In genomic region chr16:14202697-14203096, GRCh38 we compare ENCODE assay signal across 9 cellular contexts.
DNase-seq lines count a peak whose midpoint lies in the region; ATAC-seq, FAIRE-seq and TF ChIP-seq lines count a peak whose summit lies in the region.
"Had no signal": no experiment of that assay in that cellular context is flagged by ENCODE, and none has a peak within 500 bp of the region (broad histone marks: within the 10 kb centered on the region; RNA-seq: fewer than 3 reads in every experiment).

No MANE protein-coding gene starts in this region.

- H3K27me3 Mint-ChIP-seq in CD4-positive, alpha-beta memory T cell = no peaks in the 10 kb centered on the region

- peaks cover 0 to 1% (median 0%) of the 10 kb centered on the region in 8 donors for H3K9me3 Mint-ChIP-seq in CD4-positive, alpha-beta memory T cell
- H3K9me3 Mint-ChIP-seq: CD8-positive, alpha-beta T cell had no signal

- H3K36me3 Mint-ChIP-seq in CD4-positive, alpha-beta memory T cell = peaks cover 0 to 24% of the 10 kb centered on the region in 2 donors

- in situ Hi-C loops in ACHN (cut with HindIII; ENCODE audit: low pct_ligation_motif_present, low pct_unique_long_range_greater_than_20kb, low sequenced_read_pairs) = no loop called here

- POLR2A ChIA-PET in CD4-positive, alpha-beta memory T cell (lab: Charles Lee; ENCODE audit: partially characterized antibody) = no interaction called here

- H3K27ac Mint-ChIP-seq in CD4-positive, alpha-beta memory T cell = no peak overlapping the region
- H3K27ac Mint-ChIP-seq: CD8-positive, alpha-beta T cell had no signal

- H3K27ac ChIP-seq in VCaP (peak overlapping the region; percentile 69), kidney (ENCODE audit: low read depth in 2 of 2, low read length in 2 of 2) (no peak overlapping the region)
- H3K27ac ChIP-seq in CD4-positive, alpha-beta memory T cell (ENCODE audit: low read depth, low read length) = no peak overlapping the region

- H3K4me3 Mint-ChIP-seq in CD4-positive, alpha-beta memory T cell = no peak overlapping the region
- H3K4me3 Mint-ChIP-seq: CD8-positive, alpha-beta T cell had no signal

- no peak for ATAC-seq in GM21447 (IDR thresholded peaks at IDR 0.05; ENCODE audit: unreplicated experiment)
- ATAC-seq: CD8-positive, alpha-beta T cell had no signal

- no peaks in the 10 kb centered on the region for H3K27me3 ChIP-seq in CD4-positive, alpha-beta memory T cell (ENCODE audit: insufficient read depth, low read length)

- H3K4me3 ChIP-seq in kidney (ENCODE audit: low read length in 2 of 2) = no peak overlapping the region
- no peak overlapping the region for H3K4me3 ChIP-seq in CD4-positive, alpha-beta memory T cell (ENCODE audit: low read length in 2 of 2)

- H3K4me1 Mint-ChIP-seq in CD4-positive, alpha-beta memory T cell = peaks cover 0 to 5% (median 2%) of the 10 kb centered on the region in 4 donors

- TF ChIP-seq CTCF in LNCAP (IDR thresholded peaks at IDR 0.05) (peak; percentile 48), VCaP (conservative IDR thresholded peaks at IDR 0.05) (peak; percentile 62), kidney (IDR thresholded peaks at IDR 0.05; ENCODE audit: borderline replicate concordance, extremely low read depth, insufficient read depth) (peak; percentile 13)

- CTCF ChIA-PET in CD4-positive, alpha-beta memory T cell (lab: Charles Lee; ENCODE audit: partially characterized antibody) = no interaction called here

- DNase-seq in ACHN (peak; percentile 36), kidney (no peak), OCI-M2 (lab: John Stamatoyannopoulos, UW; ENCODE audit: unreplicated experiment) (no peak)
- no peak for DNase-seq in CD4-positive, alpha-beta memory T cell
- no peak for DNase-seq in activated naive CD4-positive, alpha-beta T cell treated with anti-CD3 and anti-CD28 coated beads, Interleukin-2, amount 50 U/mL, for 16 hours
- DNase-seq: CD8-positive, alpha-beta T cell had no signal

- no peaks in the 10 kb centered on the region for H3K4me1 ChIP-seq in kidney (ENCODE audit: control insufficient read depth in 1 of 2, insufficient read depth in 1 of 2, low read depth in 1 of 2, low read length in 2 of 2)
- no peaks in the 10 kb centered on the region for H3K4me1 ChIP-seq in CD4-positive, alpha-beta memory T cell (ENCODE audit: insufficient read depth, low read length)

- intact Hi-C loops in kidney (cut with DNase I) = no loop called here
- intact Hi-C loops in CD4-positive, alpha-beta memory T cell (cut with micrococcal nuclease) = no loop called here

- peaks cover 0 to 2% of the 10 kb centered on the region in 2 donors for H3K36me3 ChIP-seq in kidney (ENCODE audit: control insufficient read depth in 1 of 2, insufficient read depth in 2 of 2, low read length in 2 of 2)
- H3K36me3 ChIP-seq in CD4-positive, alpha-beta memory T cell (ENCODE audit: insufficient read depth, low read length) = no peaks in the 10 kb centered on the region

- FAIRE-seq in kidney (lab: Jason Lieb, UNC) = no peak

- H3K9me3 ChIP-seq in kidney (ENCODE audit: control insufficient read depth in 1 of 2, low read length in 2 of 2) = no peaks in the 10 kb centered on the region
- no peaks in the 10 kb centered on the region for H3K9me3 ChIP-seq in CD4-positive, alpha-beta memory T cell (ENCODE audit: control insufficient read depth in 1 of 2, low read length in 2 of 2)

- H3K9ac ChIP-seq in kidney (ENCODE audit: low read length in 2 of 2) = no peak overlapping the region
